ENCODE assay signal across 36 cellular contexts in the genomic region with DNA sequence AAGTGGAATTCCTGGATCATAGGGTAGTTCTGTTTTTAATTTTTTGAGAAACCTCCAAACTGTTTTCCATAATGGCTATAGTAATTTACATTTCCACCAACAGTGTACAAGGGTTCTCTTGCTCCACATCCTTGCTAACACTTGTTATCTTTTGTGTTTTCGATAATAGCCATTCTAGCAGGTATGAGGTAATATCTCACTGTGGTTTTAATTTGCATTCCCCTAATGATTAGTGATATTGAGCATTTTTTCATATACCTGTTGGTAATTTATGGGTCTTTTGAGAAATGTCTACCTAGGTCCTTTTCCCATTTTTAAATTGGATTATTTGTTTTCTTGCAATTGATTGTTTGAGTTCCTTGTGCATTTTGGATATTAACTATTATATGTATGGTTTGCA.
"Had no signal": no experiment of that assay in that cellular context is flagged by ENCODE, and none has a peak within 500 bp of the region (broad histone marks: within the 10 kb centered on the region; RNA-seq: fewer than 3 reads in every experiment).

No MANE protein-coding gene starts in this region.

- H3K9me3 ChIP-seq: MG63 had no signal

- H3K36me3 ChIP-seq: MG63 had no signal

- DNase-seq: Karpas-422, Kasumi-1, MG63, MM.1S, MV-4-11, NCI-H1048, NCI-H1092, NCI-H1092 treated with DMSO at 0.1 percent for 48 hours, NCI-H1105, NCI-H1105 treated with DMSO at 0.1 percent for 48 hours, NCI-H1417, NCI-H1417 treated with DMSO at 0.1 percent for 48 hours, NCI-H1436, NCI-H1436 treated with DMSO at 0.1 percent for 48 hours, NCI-H146, NCI-H1694, NCI-H1694 treated with DMSO at 0.1 percent for 48 hours, NCI-H187, NCI-H187 treated with DMSO at 0.1 percent for 48 hours, NCI-H1930, NCI-H2029, NCI-H2029 treated with DMSO at 0.1 percent for 48 hours, NCI-H2081, NCI-H2081 treated with DMSO at 0.1 percent for 48 hours, NCI-H2107, NCI-H2171, NCI-H2171 treated with DMSO at 0.1 percent for 48 hours, NCI-H2227 treated with DMSO at 0.1 percent for 48 hours, NCI-H226, NCI-H345, NCI-H446, NCI-H446 treated with DMSO at 0.1 percent for 48 hours, NCI-H510A, NCI-H510A treated with DMSO at 0.1 percent for 48 hours, NCI-H524, NCI-H524 treated with DMSO at 0.1 percent for 48 hours had no signal

- H3K27me3 ChIP-seq: MG63 had no signal

- H3K4me3 ChIP-seq: MG63 had no signal
